In the genomic region with DNA sequence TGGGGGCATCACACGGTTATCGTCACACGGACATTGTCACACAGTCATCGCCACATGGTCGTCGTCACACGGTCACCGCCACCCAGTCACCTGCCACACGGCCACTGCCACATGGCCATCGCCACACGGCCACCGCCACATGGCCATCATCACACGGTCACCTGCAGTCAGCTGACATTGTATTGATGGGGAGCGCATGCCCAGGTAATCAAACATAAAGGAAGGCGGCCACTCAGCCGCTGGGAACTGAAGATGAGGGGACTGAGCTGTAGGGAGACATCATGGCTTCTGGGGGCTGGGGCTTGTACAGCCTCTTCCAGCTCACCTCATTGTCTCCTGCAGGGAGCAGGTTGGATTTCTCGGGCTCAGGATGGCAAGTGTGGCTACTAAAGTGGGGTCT, we compare ENCODE assay signal across 22 cellular contexts. TPM values are rescaled to one million over a fixed set of nuclear protein-coding genes. Genes with fewer than 3 reads are reported as not detected.
A peak's percentile ranks its signal among the peaks of the same experiment; 100 is the strongest.
DNase-seq lines count a peak whose midpoint lies in the region; ATAC-seq and TF ChIP-seq lines count a peak whose summit lies in the region.
"Had no signal": no experiment of that assay in that cellular context is flagged by ENCODE, and none has a peak within 500 bp of the region (broad histone marks: within the 10 kb centered on the region; RNA-seq: fewer than 3 reads in every experiment).

No MANE protein-coding gene starts in this region.

- no peak for TF ChIP-seq POLR2A in stomach (IDR thresholded peaks at IDR 0.05)

- DNase-seq in D341Med (ENCODE audit: low spot score): peak; percentile 12
- peak; percentile 61 for DNase-seq in RWPE2 (ENCODE audit: low spot score)
- DNase-seq in left lung: peak; percentile 28 to 71
- DNase-seq in stomach: peak; percentile 17
- DNase-seq in DMS114 treated with DMSO at 0.1 percent for 48 hours (lab: John Stamatoyannopoulos, UW; ENCODE audit: unreplicated experiment): no peak
- DNase-seq in HUDEP-2 (lab: John Stamatoyannopoulos, UW; ENCODE audit: unreplicated experiment in 76 of 76): no peak
- DNase-seq: activated naive CD4-positive, alpha-beta T cell treated with Interleukin-2 at 50 U/mL for 16 hours; activated T-cell treated with anti-CD3 and anti-CD28 coated beads, Interleukin-2, amount 50 U/mL, for 4 hours; amniotic stem cell; DND-41; foreskin fibroblast; heart right ventricle; mesenchymal stem cell; NCI-H1436 treated with DMSO at 0.1 percent for 48 hours; NCI-H82; thyroid gland had no signal

- intact Hi-C loops in left lung (cut with DNase I): no loop called here
- intact Hi-C loops in stomach (cut with DNase I; ENCODE audit: low total_unique reads): no loop called here

- 84 to 91% (median 88%) methylated on average over 16 to 17 of the region's 17 CpGs for WGBS in stomach, 5 donors

- H3K4me1 ChIP-seq in RWPE2 (ENCODE audit: insufficient read depth, poor library complexity, severe bottlenecking) (no peaks in the 10 kb centered on the region), left lung (no peaks in the 10 kb centered on the region), stomach (no peaks in the 10 kb centered on the region)
- H3K4me1 ChIP-seq: colonic mucosa, heart right ventricle, psoas muscle, thyroid gland had no signal

- H3K36me3 ChIP-seq in RWPE2 (ENCODE audit: low read depth): no peaks in the 10 kb centered on the region
- H3K36me3 ChIP-seq in left lung: no peaks in the 10 kb centered on the region
- H3K36me3 ChIP-seq in stomach: no peaks in the 10 kb centered on the region
- H3K36me3 ChIP-seq: BLaER1, colonic mucosa, heart right ventricle, thyroid gland had no signal

- TF ChIP-seq EP300 in stomach (IDR thresholded peaks at IDR 0.05): no peak

- H3K27me3 ChIP-seq in RWPE2 (ENCODE audit: insufficient read depth, poor library complexity, severe bottlenecking) (peaks cover 13% of the 10 kb centered on the region), left lung (peaks cover 0 to 67% of the 10 kb centered on the region in 2 donors), stomach (peaks cover 0 to 68% (median 10%) of the 10 kb centered on the region in 3 donors)
- H3K27me3 ChIP-seq: BLaER1, colonic mucosa, thyroid gland had no signal

- H3K9me3 ChIP-seq in RWPE2 (ENCODE audit: severe bottlenecking) (no peaks in the 10 kb centered on the region), left lung (no peaks in the 10 kb centered on the region), stomach (peaks cover 0 to 8% (median 0%) of the 10 kb centered on the region in 4 donors)
- H3K9me3 ChIP-seq: colonic mucosa, heart right ventricle, psoas muscle, thyroid gland had no signal

- ATAC-seq in RWPE2 (ENCODE audit: low read depth) (no peak), left lung (no peak), GM19397 (IDR thresholded peaks at IDR 0.05; ENCODE audit: unreplicated experiment) (no peak)
- ATAC-seq: activated T-cell treated with anti-CD3 and anti-CD28 coated beads, Interleukin-2, amount 50 U/mL, for 4 hours; esophagus mucosa; heart right ventricle; psoas muscle had no signal

- H3K4me3 ChIP-seq in RWPE2 (ENCODE audit: severe bottlenecking): no peak overlapping the region
- H3K4me3 ChIP-seq in left lung: no peak overlapping the region
- H3K4me3 ChIP-seq in stomach: no peak overlapping the region
- H3K4me3 ChIP-seq: BLaER1, colonic mucosa, heart right ventricle, psoas muscle, SK-N-MC, thyroid gland had no signal

- TF ChIP-seq CTCF in RWPE2 (IDR thresholded peaks at IDR 0.05; ENCODE audit: poor library complexity, severe bottlenecking) (no peak), left lung (IDR thresholded peaks at IDR 0.05) (no peak), stomach (IDR thresholded peaks at IDR 0.05) (no peak)

- H3K27ac ChIP-seq in RWPE2 (ENCODE audit: poor library complexity, severe bottlenecking) (no peak overlapping the region), left lung (no peak overlapping the region), stomach (no peak overlapping the region)
- H3K27ac ChIP-seq: BLaER1, colonic mucosa, heart right ventricle, psoas muscle, SK-N-MC, thyroid gland had no signal

RNA-seq across cellular contexts. Expression of a gene that starts 49.2 kb away (rescaled TPM):
- 10 to 100 TPM; 35.1 to 38.4 TPM for total RNA-seq in left lung
- total RNA-seq in stomach: 10 to 100 TPM in 4 of 5 donors, 1 to 10 TPM in 1; 4.9 to 96.9 (median 26.7) TPM
- 100 to 1,000 TPM in 1 of 3 donors, 10 to 100 TPM in 2; 67.4 to 101 (median 90.0) TPM for polyA plus RNA-seq in stomach

RNA-seq across cellular contexts. Expression of a gene that starts 50.7 kb away (rescaled TPM):
- total RNA-seq in left lung (10 to 100 TPM; 26.8 to 29.0 TPM), stomach (10 to 100 TPM in 4 of 5 donors, not detected in 1; 12.8 to 86.0 (median 39.7) TPM)
- polyA plus RNA-seq in stomach: 10 to 100 TPM; 92.6 to 95.0 (median 93.3) TPM

Comparison
In these comparisons a context has a peak if more than half of its experiments do, and no peak if none do; other contexts are left out.
1. DNase-seq: peak in D341Med (single experiment), RWPE2 (single experiment), left lung (2 of 2) and stomach (single experiment); none in DMS114 treated with DMSO at 0.1 percent for 48 hours (single experiment) and HUDEP-2 (0 of 76).